In genomic region chr5:139197710-139198669, GRCh38 we compare ENCODE assay signal across 1 cellular context.
TF ChIP-seq lines count a peak whose summit lies in the region.

TSS of gene SIL1 (minus strand) at chr5:139198368. CDS start at chr5:139127843, 70,525 bp downstream.

TF ChIP-seq in K562, 482 proteins besides CTCF, POLR2A, EP300 and RAD21 (continued from another document and continues in another):
- no peak for TF ChIP-seq TRIM25 (IDR thresholded peaks at IDR 0.05; ENCODE audit: borderline replicate concordance)
- TF ChIP-seq E2F5 (CRISPR knock-in tag; IDR thresholded peaks at IDR 0.05), result no peak
- peak; percentile 54; the same call in 1 of the 2 replicates for TF ChIP-seq CTBP1 (IDR thresholded peaks at IDR 0.05; ENCODE audit: borderline replicate concordance)
- peak; percentile 76 for TF ChIP-seq SMARCA4 (IDR thresholded peaks at IDR 0.05)
- peak; percentile 95 for TF ChIP-seq BHLHE40 (IDR thresholded peaks at IDR 0.05; ENCODE audit: low read length)
- TF ChIP-seq SMAD4 (CRISPR knock-in tag; conservative IDR thresholded peaks at IDR 0.05), result peak; percentile 89
- TF ChIP-seq NR2F6 (CRISPR knock-in tag; IDR thresholded peaks at IDR 0.05), result no peak
- no peak for TF ChIP-seq RFX1 (IDR thresholded peaks at IDR 0.05)
- no peak for TF ChIP-seq ZC3H8 (IDR thresholded peaks at IDR 0.05)
- TF ChIP-seq ZNF592 (IDR thresholded peaks at IDR 0.05), result peak; percentile 78
- TF ChIP-seq ATF6 (CRISPR knock-in tag; IDR thresholded peaks at IDR 0.05), result no peak
- no peak for TF ChIP-seq KLF6 (CRISPR knock-in tag; IDR thresholded peaks at IDR 0.05; ENCODE audit: borderline replicate concordance)
- no peak for TF ChIP-seq FOS (IDR thresholded peaks at IDR 0.05; ENCODE audit: extremely low read depth, insufficient read length)
- TF ChIP-seq ZHX1 (conservative IDR thresholded peaks at IDR 0.05; ENCODE audit: low read length), result no peak
- peak in 1 of 2 experiments; percentile 76 for TF ChIP-seq E2F6 (IDR thresholded peaks at IDR 0.05; ENCODE audit: borderline replicate concordance in 1 of 2, extremely low read depth in 1 of 2, insufficient read depth in 1 of 2, insufficient read length in 1 of 2, low read depth in 1 of 2, low read length in 1 of 2, poor library complexity in 1 of 2, severe bottlenecking in 1 of 2)
- peak; percentile 58; the same call in 1 of the 2 replicates for TF ChIP-seq KAT7 (CRISPR knock-in tag; IDR thresholded peaks at IDR 0.05; ENCODE audit: borderline replicate concordance)
- TF ChIP-seq RBBP5 (IDR thresholded peaks at IDR 0.05; ENCODE audit: borderline replicate concordance, insufficient read depth, low read length, poor library complexity, severe bottlenecking), result peak; percentile 86
- TF ChIP-seq ZNF57 (CRISPR knock-in tag; IDR thresholded peaks at IDR 0.05), result no peak
- TF ChIP-seq ETV6 (IDR thresholded peaks at IDR 0.05; ENCODE audit: borderline replicate concordance in 1 of 2, low read depth in 2 of 2, low read length in 1 of 2), result no peak
- no peak for TF ChIP-seq ETV6 (CRISPR knock-in tag; IDR thresholded peaks at IDR 0.05; ENCODE audit: borderline replicate concordance)
- TF ChIP-seq ZNF408 (CRISPR knock-in tag; IDR thresholded peaks at IDR 0.05; ENCODE audit: low read depth), result no peak
- no peak for TF ChIP-seq ZNF830 (CRISPR knock-in tag; IDR thresholded peaks at IDR 0.05)
- no peak for TF ChIP-seq ZNF253 (CRISPR knock-in tag; conservative IDR thresholded peaks at IDR 0.05)
- TF ChIP-seq SMAD1 (IDR thresholded peaks at IDR 0.05; ENCODE audit: low read depth, low read length, partially characterized antibody), result peak; percentile 45
- no peak for TF ChIP-seq ZNF507 (tag; conservative IDR thresholded peaks at IDR 0.05)
- TF ChIP-seq NR1H2 (CRISPR knock-in tag; IDR thresholded peaks at IDR 0.05), result no peak
- no peak for TF ChIP-seq NCOA4 (IDR thresholded peaks at IDR 0.05; ENCODE audit: partially characterized antibody)
- TF ChIP-seq SNRNP70 (optimal IDR thresholded peaks at IDR 0.05; ENCODE audit: low read depth, low read length), result no peak
- no peak for TF ChIP-seq ZNF280A (IDR thresholded peaks at IDR 0.05; ENCODE audit: low read depth, partially characterized antibody)
- no peak for TF ChIP-seq DIDO1 (tag; IDR thresholded peaks at IDR 0.05; ENCODE audit: low read depth)
- no peak for TF ChIP-seq CEBPG (CRISPR knock-in tag; IDR thresholded peaks at IDR 0.05)
- TF ChIP-seq CEBPG (tag; conservative IDR thresholded peaks at IDR 0.05 in 1 of 2, IDR thresholded peaks at IDR 0.05 in 1 of 2), result no peak
- peak; percentile 86 for TF ChIP-seq CREM (IDR thresholded peaks at IDR 0.05; ENCODE audit: low read depth)
- TF ChIP-seq KAT2B (IDR thresholded peaks at IDR 0.05; ENCODE audit: low read depth, low read length), result no peak
- TF ChIP-seq ZNF121 (CRISPR knock-in tag; conservative IDR thresholded peaks at IDR 0.05), result no peak
- TF ChIP-seq FOXP1 (CRISPR knock-in tag; IDR thresholded peaks at IDR 0.05), result 0 out of 2 replicates have a peak, but pooled peaks have one; percentile 29
- no peak for TF ChIP-seq CBX3 (IDR thresholded peaks at IDR 0.05; ENCODE audit: borderline replicate concordance in 1 of 2, low read length in 2 of 2)
- peak in 2 of 3 experiments; percentile 70 to 85 for TF ChIP-seq YY1 (IDR thresholded peaks at IDR 0.05; ENCODE audit: borderline replicate concordance in 1 of 3, control insufficient read depth in 1 of 3, extremely low read depth in 1 of 3, insufficient read depth in 3 of 3, insufficient read length in 1 of 3, insufficient replicate concordance in 2 of 3, low read depth in 1 of 3, low read length in 2 of 3)
- no peak for TF ChIP-seq ZNF140 (CRISPR knock-in tag; IDR thresholded peaks at IDR 0.05)
- TF ChIP-seq THRB (CRISPR knock-in tag; conservative IDR thresholded peaks at IDR 0.05), result no peak
- peak in 1 of 2 experiments; percentile 63; a peak in 1 of 4 replicates for TF ChIP-seq TEAD1 (CRISPR knock-in tag; IDR thresholded peaks at IDR 0.05)
- peak; percentile 27; the same call in 1 of the 2 replicates for TF ChIP-seq TCF3 (CRISPR knock-in tag; IDR thresholded peaks at IDR 0.05)
